Comparison of ENCODE assay signal across 8 cellular contexts in the genomic region with DNA sequence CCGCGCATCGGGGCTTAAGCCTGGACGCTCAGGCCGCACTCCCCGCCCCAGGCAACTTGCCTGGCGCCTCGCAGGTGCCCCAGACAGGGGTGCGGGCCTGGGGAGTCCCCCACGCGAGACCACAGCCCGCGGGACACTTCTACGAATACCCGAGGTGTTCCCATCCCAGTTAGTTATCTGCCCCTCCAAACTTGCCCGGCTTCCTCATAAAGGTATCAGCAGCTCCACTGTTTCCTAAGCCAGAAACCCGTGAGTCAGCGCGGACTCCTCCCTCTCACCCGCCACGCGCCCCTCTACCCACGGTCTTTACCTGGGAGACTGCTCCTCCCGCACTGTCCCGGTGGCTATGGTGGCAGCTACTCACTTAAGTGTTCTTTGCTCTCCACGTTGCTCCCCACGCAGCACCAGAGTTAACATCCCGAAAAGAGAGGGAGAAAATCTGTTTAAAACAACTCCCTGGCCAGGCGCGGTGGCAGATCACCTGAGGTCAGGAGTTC. TPM values are rescaled to one million over a fixed set of nuclear protein-coding genes. Genes with fewer than 3 reads are reported as not detected.
DNase-seq lines count a peak whose midpoint lies in the region; ATAC-seq and TF ChIP-seq lines count a peak whose summit lies in the region.

No MANE protein-coding gene starts in this region.

- TF ChIP-seq POLR2A in suprapubic skin (IDR thresholded peaks at IDR 0.05), result no peak

- H3K9ac ChIP-seq in adipocyte (ENCODE audit: low read length) (peak overlapping the region; percentile 94), liver (ENCODE audit: low read depth in 1 of 2, low read length in 2 of 2) (no peak overlapping the region)

- peaks cover 34% of the 10 kb centered on the region for H3K4me1 Mint-ChIP-seq in activated T-cell treated with anti-CD3 and anti-CD28 coated beads, Interleukin-2, amount 50 U/mL, for 4 hours (ENCODE audit: low read depth)

- no peak for TF ChIP-seq RAD21 in liver (IDR thresholded peaks at IDR 0.05)

- ATAC-seq in activated T-cell treated with anti-CD3 and anti-CD28 coated beads, Interleukin-2, amount 50 U/mL, for 4 hours, result no peak
- no peak for ATAC-seq in HG03159 (IDR thresholded peaks at IDR 0.05; ENCODE audit: unreplicated experiment)

- TF ChIP-seq CTCF in liver (IDR thresholded peaks at IDR 0.05; ENCODE audit: low read depth, low read length, missing input control) (no peak), suprapubic skin (IDR thresholded peaks at IDR 0.05) (no peak)

- H3K4me1 ChIP-seq in adipocyte (ENCODE audit: control insufficient read depth, insufficient read depth, low read length) (peaks cover 26% of the 10 kb centered on the region), liver (ENCODE audit: control insufficient read depth in 4 of 4, insufficient read depth in 4 of 4, low read length in 3 of 4) (peaks cover 10 to 41% (median 32%) of the 10 kb centered on the region in 4 donors), suprapubic skin (peaks cover 34% of the 10 kb centered on the region)

- H3K4me3 ChIP-seq in adipocyte (ENCODE audit: low read length) (peak overlapping the region; percentile 85), liver (ENCODE audit: low read depth in 1 of 3, low read length in 3 of 3) (peak overlapping the region in 2 of 3 donors; percentile 55 to 97), suprapubic skin (peak overlapping the region; percentile 63)

- H3K9me3 ChIP-seq in adipocyte (ENCODE audit: control insufficient read depth, low read length), result no peaks in the 10 kb centered on the region
- no peaks in the 10 kb centered on the region for H3K9me3 ChIP-seq in liver (ENCODE audit: control insufficient read depth in 4 of 4, low read length in 3 of 4)
- no peaks in the 10 kb centered on the region for H3K9me3 ChIP-seq in suprapubic skin

- no peak for DNase-seq in activated T-cell treated with anti-CD3 and anti-CD28 coated beads, Interleukin-2, amount 50 U/mL, for 4 hours
- DNase-seq in activated T-cell treated with anti-CD3 and anti-CD28 coated beads, Interleukin-2, amount 50 U/mL, for 1 hour, result no peak
- DNase-seq in adipocyte (ENCODE audit: low read depth), result no peak
- DNase-seq in suprapubic skin (ENCODE audit: low spot score in 2 of 2), result no peak
- no peak for DNase-seq in HT-29 (ENCODE audit: low spot score)
- no peak for DNase-seq in activated gamma-delta T cell treated with Interleukin-2 at 50 U/mL for 16 hours

- peak overlapping the region; percentile 79 for H3K4me3 Mint-ChIP-seq in activated T-cell treated with anti-CD3 and anti-CD28 coated beads, Interleukin-2, amount 50 U/mL, for 4 hours

- WGBS in liver, result 74% methylated on average over 30 of the region's 30 CpGs
- WGBS in suprapubic skin, result 62% methylated on average over 23 of the region's 30 CpGs

- no peak for TF ChIP-seq EP300 in suprapubic skin (IDR thresholded peaks at IDR 0.05)

- H3K9me3 Mint-ChIP-seq in activated T-cell treated with anti-CD3 and anti-CD28 coated beads, Interleukin-2, amount 50 U/mL, for 4 hours, result no peaks in the 10 kb centered on the region

- H3K36me3 Mint-ChIP-seq in activated T-cell treated with anti-CD3 and anti-CD28 coated beads, Interleukin-2, amount 50 U/mL, for 4 hours (ENCODE audit: insufficient read depth), result peaks cover 18% of the 10 kb centered on the region

- no peaks in the 10 kb centered on the region for H3K27me3 ChIP-seq in adipocyte (replicated peaks; ENCODE audit: control insufficient read depth, insufficient read depth, low read length)
- no peaks in the 10 kb centered on the region for H3K27me3 ChIP-seq in liver (ENCODE audit: control insufficient read depth in 4 of 4, insufficient read depth in 4 of 4, low read length in 3 of 4)
- no peaks in the 10 kb centered on the region for H3K27me3 ChIP-seq in suprapubic skin

- H3K27ac ChIP-seq in liver (ENCODE audit: low read depth in 1 of 2, low read length in 2 of 2) (no peak overlapping the region), suprapubic skin (no peak overlapping the region)

- H3K27me3 Mint-ChIP-seq in activated T-cell treated with anti-CD3 and anti-CD28 coated beads, Interleukin-2, amount 50 U/mL, for 4 hours (ENCODE audit: low read depth), result peaks cover 11% of the 10 kb centered on the region

- no peaks in the 10 kb centered on the region for H3K36me3 ChIP-seq in adipocyte (ENCODE audit: control insufficient read depth, insufficient read depth, low read length, severe bottlenecking)
- H3K36me3 ChIP-seq in liver (ENCODE audit: control insufficient read depth in 4 of 4, insufficient read depth in 3 of 4, low read depth in 1 of 4, low read length in 3 of 4), result no peaks in the 10 kb centered on the region
- no peaks in the 10 kb centered on the region for H3K36me3 ChIP-seq in suprapubic skin

TF ChIP-seq in liver, 16 proteins besides CTCF, POLR2A, EP300 and RAD21:
- TF ChIP-seq HNF4A (conservative IDR thresholded peaks at IDR 0.05) (no peak), JUND (IDR thresholded peaks at IDR 0.05) (no peak), FOXA1 (IDR thresholded peaks at IDR 0.05) (no peak), RXRA (IDR thresholded peaks at IDR 0.05) (no peak), YY1 (IDR thresholded peaks at IDR 0.05) (no peak), GABPA (IDR thresholded peaks at IDR 0.05 in 1 of 2, conservative IDR thresholded peaks at IDR 0.05 in 1 of 2) (no peak), EGR1 (IDR thresholded peaks at IDR 0.05; ENCODE audit: low read depth in 2 of 2) (no peak), TAF1 (conservative IDR thresholded peaks at IDR 0.05) (no peak), NR2F2 (IDR thresholded peaks at IDR 0.05) (no peak), FOXA2 (IDR thresholded peaks at IDR 0.05) (no peak)
- TF ChIP-seq, protein P1, sequence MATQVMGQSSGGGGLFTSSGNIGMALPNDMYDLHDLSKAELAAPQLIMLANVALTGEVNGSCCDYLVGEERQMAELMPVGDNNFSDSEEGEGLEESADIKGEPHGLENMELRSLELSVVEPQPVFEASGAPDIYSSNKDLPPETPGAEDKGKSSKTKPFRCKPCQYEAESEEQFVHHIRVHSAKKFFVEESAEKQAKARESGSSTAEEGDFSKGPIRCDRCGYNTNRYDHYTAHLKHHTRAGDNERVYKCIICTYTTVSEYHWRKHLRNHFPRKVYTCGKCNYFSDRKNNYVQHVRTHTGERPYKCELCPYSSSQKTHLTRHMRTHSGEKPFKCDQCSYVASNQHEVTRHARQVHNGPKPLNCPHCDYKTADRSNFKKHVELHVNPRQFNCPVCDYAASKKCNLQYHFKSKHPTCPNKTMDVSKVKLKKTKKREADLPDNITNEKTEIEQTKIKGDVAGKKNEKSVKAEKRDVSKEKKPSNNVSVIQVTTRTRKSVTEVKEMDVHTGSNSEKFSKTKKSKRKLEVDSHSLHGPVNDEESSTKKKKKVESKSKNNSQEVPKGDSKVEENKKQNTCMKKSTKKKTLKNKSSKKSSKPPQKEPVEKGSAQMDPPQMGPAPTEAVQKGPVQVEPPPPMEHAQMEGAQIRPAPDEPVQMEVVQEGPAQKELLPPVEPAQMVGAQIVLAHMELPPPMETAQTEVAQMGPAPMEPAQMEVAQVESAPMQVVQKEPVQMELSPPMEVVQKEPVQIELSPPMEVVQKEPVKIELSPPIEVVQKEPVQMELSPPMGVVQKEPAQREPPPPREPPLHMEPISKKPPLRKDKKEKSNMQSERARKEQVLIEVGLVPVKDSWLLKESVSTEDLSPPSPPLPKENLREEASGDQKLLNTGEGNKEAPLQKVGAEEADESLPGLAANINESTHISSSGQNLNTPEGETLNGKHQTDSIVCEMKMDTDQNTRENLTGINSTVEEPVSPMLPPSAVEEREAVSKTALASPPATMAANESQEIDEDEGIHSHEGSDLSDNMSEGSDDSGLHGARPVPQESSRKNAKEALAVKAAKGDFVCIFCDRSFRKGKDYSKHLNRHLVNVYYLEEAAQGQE (IDR thresholded peaks at IDR 0.05), result no peak
- TF ChIP-seq, protein P2, sequence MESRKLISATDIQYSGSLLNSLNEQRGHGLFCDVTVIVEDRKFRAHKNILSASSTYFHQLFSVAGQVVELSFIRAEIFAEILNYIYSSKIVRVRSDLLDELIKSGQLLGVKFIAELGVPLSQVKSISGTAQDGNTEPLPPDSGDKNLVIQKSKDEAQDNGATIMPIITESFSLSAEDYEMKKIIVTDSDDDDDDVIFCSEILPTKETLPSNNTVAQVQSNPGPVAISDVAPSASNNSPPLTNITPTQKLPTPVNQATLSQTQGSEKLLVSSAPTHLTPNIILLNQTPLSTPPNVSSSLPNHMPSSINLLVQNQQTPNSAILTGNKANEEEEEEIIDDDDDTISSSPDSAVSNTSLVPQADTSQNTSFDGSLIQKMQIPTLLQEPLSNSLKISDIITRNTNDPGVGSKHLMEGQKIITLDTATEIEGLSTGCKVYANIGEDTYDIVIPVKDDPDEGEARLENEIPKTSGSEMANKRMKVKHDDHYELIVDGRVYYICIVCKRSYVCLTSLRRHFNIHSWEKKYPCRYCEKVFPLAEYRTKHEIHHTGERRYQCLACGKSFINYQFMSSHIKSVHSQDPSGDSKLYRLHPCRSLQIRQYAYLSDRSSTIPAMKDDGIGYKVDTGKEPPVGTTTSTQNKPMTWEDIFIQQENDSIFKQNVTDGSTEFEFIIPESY (IDR thresholded peaks at IDR 0.05), result no peak
- TF ChIP-seq, protein P3, sequence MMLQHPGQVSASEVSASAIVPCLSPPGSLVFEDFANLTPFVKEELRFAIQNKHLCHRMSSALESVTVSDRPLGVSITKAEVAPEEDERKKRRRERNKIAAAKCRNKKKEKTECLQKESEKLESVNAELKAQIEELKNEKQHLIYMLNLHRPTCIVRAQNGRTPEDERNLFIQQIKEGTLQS (IDR thresholded peaks at IDR 0.05), result no peak

RNA-seq across cellular contexts. Expression of a gene that starts 1.0 kb away (rescaled TPM):
- total RNA-seq in activated T-cell treated with anti-CD3 and anti-CD28 coated beads, Interleukin-2, amount 50 U/mL, for 4 hours, result 10 to 100 TPM; 44.7 to 47.2 (median 45.3) TPM
- 10 to 100 TPM; 25.6 to 25.8 TPM for total RNA-seq in liver
- polyA plus RNA-seq in liver, result 10 to 100 TPM in 1 of 2 donors, 1 to 10 TPM in 1; 7.0 to 13.3 TPM
- 100 to 1,000 TPM in 3 of 4 donors, 10 to 100 TPM in 1; 76.3 to 152 (median 105) TPM for total RNA-seq in suprapubic skin
- total RNA-seq in HT-29 (2014; rRNA removed; shearing (Covaris generic)), result 19.3 and 25.8 TPM in 2 replicates
